8 cellular contexts compared by ENCODE assay signal in genomic region chrX:154002215-154002719, GRCh38. TPM values are rescaled to one million over a fixed set of nuclear protein-coding genes. Genes with fewer than 3 reads are reported as not detected.
DNase-seq lines count a peak whose midpoint lies in the region; ATAC-seq and TF ChIP-seq lines count a peak whose summit lies in the region.

No MANE protein-coding gene starts in this region.

- peak overlapping the region; percentile 57 for H3K4me3 ChIP-seq in OCI-LY3 (ENCODE audit: low read length)
- no peak overlapping the region for H3K4me3 ChIP-seq in transverse colon

- TF ChIP-seq POLR2A in transverse colon (IDR thresholded peaks at IDR 0.05): no peak

- peak; percentile 56 for ATAC-seq in HG03175 (IDR thresholded peaks at IDR 0.05; ENCODE audit: unreplicated experiment)
- no peak for ATAC-seq in HG03521 (IDR thresholded peaks at IDR 0.05; ENCODE audit: unreplicated experiment)
- ATAC-seq in HG02759 (IDR thresholded peaks at IDR 0.05; ENCODE audit: unreplicated experiment): no peak

- H2AFZ ChIP-seq in OCI-LY3 (ENCODE audit: low read depth, low read length): no peak overlapping the region

- intact Hi-C loops in transverse colon (cut with DNase I; ENCODE audit: low total_unique reads): no loop called here

- in situ Hi-C loops in transverse colon (cut with MboI; ENCODE audit: low pct_ligation_motif_present in 1 of 4, low pct_unique_long_range_greater_than_20kb in 1 of 4, low sequenced_read_pairs in 3 of 4): no loop called here

- DNase-seq in GDM1 (lab: John Stamatoyannopoulos, UW) (peak; percentile 67), anterior cingulate cortex (lab: John Stamatoyannopoulos, UW) (peak in 37 of 58 donors; percentile 5 to 64 (median 28)), left kidney (ENCODE audit: low read depth, low spot score) (peak; percentile 80), transverse colon (peak; percentile 54)

- H3K4me1 ChIP-seq in OCI-LY3 (ENCODE audit: low read length) (peaks cover 41% of the 10 kb centered on the region), transverse colon (no peaks in the 10 kb centered on the region)

- TF ChIP-seq CTCF in OCI-LY3 (IDR thresholded peaks at IDR 0.05; ENCODE audit: low read depth, low read length) (no peak), transverse colon (IDR thresholded peaks at IDR 0.05) (no peak)

- H4K20me1 ChIP-seq in OCI-LY3 (ENCODE audit: insufficient read depth, low read length): no peaks in the 10 kb centered on the region

- H3K36me3 ChIP-seq in OCI-LY3 (replicated peaks; ENCODE audit: low read depth, low read length) (peaks cover 13% of the 10 kb centered on the region), transverse colon (no peaks in the 10 kb centered on the region)

- H3K4me2 ChIP-seq in OCI-LY3 (ENCODE audit: low read length): peak overlapping the region; percentile 64

- H3K9me3 ChIP-seq in OCI-LY3 (ENCODE audit: insufficient read depth, low read length) (no peaks in the 10 kb centered on the region), transverse colon (no peaks in the 10 kb centered on the region)

- no peaks in the 10 kb centered on the region for H3K79me2 ChIP-seq in OCI-LY3 (ENCODE audit: low read length)

- H3K9ac ChIP-seq in OCI-LY3 (ENCODE audit: low read length): peak overlapping the region; percentile 68

- H3K27ac ChIP-seq in OCI-LY3 (ENCODE audit: low read length) (peak overlapping the region; percentile 91), transverse colon (peak overlapping the region in 3 of 4 donors; percentile 29 to 37 (median 34))

- 82% methylated on average over 17 of the region's 17 CpGs; no CpG with 5 or more reads in 1 of the 2 donors for WGBS in transverse colon (ENCODE audit: low coverage in 1 of 2), 2 donors

- H3K27me3 ChIP-seq in OCI-LY3 (ENCODE audit: low read depth, low read length) (no peaks in the 10 kb centered on the region), transverse colon (no peaks in the 10 kb centered on the region)

- TF ChIP-seq EP300 in transverse colon (IDR thresholded peaks at IDR 0.05; ENCODE audit: low read depth): no peak

RNA-seq across cellular contexts. Expression of gene IRAK1, which starts 17.4 kb away (rescaled TPM):
- total RNA-seq in transverse colon: 100 to 1,000 TPM in 2 of 4 donors, 10 to 100 TPM in 2; 64.1 to 155 (median 107) TPM

RNA-seq across cellular contexts. Expression of gene TMEM187, which starts 29.7 kb away (rescaled TPM):
- 10 to 100 TPM in 1 of 4 donors, 1 to 10 TPM in 3; 1.6 to 11.2 (median 5.5) TPM for total RNA-seq in transverse colon

RNA-seq across cellular contexts. Expression of gene HCFC1, which starts 30.6 kb away (rescaled TPM):
- 10 to 100 TPM; 34.0 to 68.5 (median 49.8) TPM for total RNA-seq in transverse colon

RNA-seq across cellular contexts. Expression of gene RENBP, which starts 57.8 kb away (rescaled TPM):
- total RNA-seq in transverse colon: 10 to 100 TPM in 1 of 4 donors, 1 to 10 TPM in 2, not detected in 1; 4.6 to 13.1 (median 7.2) TPM

Comparison
In these comparisons a context has a peak if more than half of its experiments do, and no peak if none do; other contexts are left out.
1. DNase-seq: peak in every context shown above with its lines; median percentile 80 in left kidney; 67 in GDM1; 54 in transverse colon; 28 in anterior cingulate cortex.